8 cellular contexts compared by ENCODE assay signal in genomic region chr17:65100316-65101140, GRCh38. TPM values are rescaled to one million over a fixed set of nuclear protein-coding genes. Genes with fewer than 3 reads are reported as not detected.
DNase-seq lines count a peak whose midpoint lies in the region; ATAC-seq, FAIRE-seq and TF ChIP-seq lines count a peak whose summit lies in the region.

No MANE protein-coding gene starts in this region.

- ATAC-seq in GM19035 (IDR thresholded peaks at IDR 0.05; ENCODE audit: unreplicated experiment) (peak; percentile 68), HG03342 (IDR thresholded peaks at IDR 0.05; ENCODE audit: unreplicated experiment) (peak; percentile 71), HepG2 (peak; percentile 96)

- under 1% methylated on average over 48 of the region's 50 CpGs for WGBS in HepG2 (ENCODE audit: low lambda C conversion rate)

- in situ Hi-C loops in HepG2 (cut with HindIII; ENCODE audit: extremely low pct_ligation_motif_present, low pct_unique_long_range_greater_than_20kb), result no loop called here

- peak overlapping the region; percentile 100 for H3K4me2 ChIP-seq in HepG2 (ENCODE audit: low read depth, low read length)

- no peaks in the 10 kb centered on the region for H4K20me1 ChIP-seq in HepG2 (ENCODE audit: insufficient read depth, low read length)

- CTCF ChIA-PET in HepG2 (lab: Yijun Ruan, JAX; ENCODE audit: low intra/inter-chr PET ratio, low total read pairs), result interaction anchor here (1.5 kb wide), 1 partner anchor 139 kb away, joined by 4 read pairs; no protein-coding TSS in a partner anchor

- H2AFZ ChIP-seq in HepG2 (ENCODE audit: low read length), result peak overlapping the region; percentile 97

- H3K4me3 ChIP-seq in AG10803 (ENCODE audit: low read length), result peak overlapping the region; percentile 55
- peak overlapping the region; percentile 65 to 80 (median 73) for H3K4me3 ChIP-seq in HepG2 (replicated peaks in 1 of 3; ENCODE audit: insufficient read depth in 1 of 3, low read depth in 2 of 3, low read length in 3 of 3)

- DNase-seq in AG10803 (ENCODE audit: low read depth), result peak; percentile 68
- peak; percentile 28 for DNase-seq in NCI-H446 treated with DMSO at 0.1 percent for 48 hours (lab: John Stamatoyannopoulos, UW)
- DNase-seq in activated CD4-positive, alpha-beta T cell treated with anti-CD3 and anti-CD28 coated beads for 4 hours, result peak; percentile 79 to 84
- peak; percentile 40 for DNase-seq in dedifferentiated amniotic fluid mesenchymal stem cell (ENCODE audit: extremely low spot score)
- peak; percentile 66 for DNase-seq in HepG2 (ENCODE audit: low spot score)
- DNase-seq in stimulated activated CD4-positive, alpha-beta T cell treated with anti-CD3 and anti-CD28 coated beads, Interleukin-4, amount 100 ng/mL, for 1 hour, result peak; percentile 80

- peaks cover 12% of the 10 kb centered on the region for H3K4me1 ChIP-seq in HepG2 (ENCODE audit: insufficient read depth, low read length)

- H3K27ac ChIP-seq in HepG2 (ENCODE audit: extremely low read length, insufficient read depth, low read length), result no peak overlapping the region

- POLR2A ChIA-PET in HepG2 (lab: Yijun Ruan, JAX), result interaction anchor here (0.7 to 2.3 kb wide), 5 partner anchors 23 to 782 kb away, joined by 3 to 13 read pairs (median 3); partner anchors contain the start of gene GNA13

- peak overlapping the region; percentile 45 for H3K9ac ChIP-seq in HepG2 (ENCODE audit: insufficient read depth, low read depth, low read length)

- FAIRE-seq in HepG2 (lab: Jason Lieb, UNC), result peak; percentile 44

- H3K27me3 ChIP-seq in HepG2 (ENCODE audit: control insufficient read depth in 1 of 2, insufficient read depth in 2 of 2, low read length in 2 of 2), result peaks cover 0 to 7% of the 10 kb centered on the region in 2 experiments; a peak in 3 of 5 replicates

- 0 out of 4 replicates have a peak, but pooled peaks of 1 of the 2 experiments have one; percentile 3 for TF ChIP-seq EP300 in HepG2 (IDR thresholded peaks at IDR 0.05; ENCODE audit: low read depth in 2 of 2, low read length in 2 of 2)
- no peak for TF ChIP-seq EP300 in HepG2 (CRISPR knock-in tag; IDR thresholded peaks at IDR 0.05; ENCODE audit: borderline replicate concordance)

- H3K9me3 ChIP-seq in HepG2 (ENCODE audit: low read length), result no peaks in the 10 kb centered on the region

- H3K36me3 ChIP-seq in HepG2 (replicated peaks in 1 of 2; ENCODE audit: control insufficient read depth in 1 of 2, insufficient read depth in 2 of 2, low read length in 2 of 2), result no peaks in the 10 kb centered on the region

- intact Hi-C loops in HepG2 (cut with micrococcal nuclease; ENCODE audit: unreplicated experiment), result loop anchor here (1.0 to 5.0 kb wide), 4 partner anchors 38 to 133 kb away; no protein-coding TSS in a partner anchor

- no TSS peak for BruUV-seq in HepG2 (replicated peaks; lab: Mats Ljungman, UMichigan)

- TF ChIP-seq POLR2A in HepG2 (IDR thresholded peaks at IDR 0.05; ENCODE audit: insufficient read depth in 1 of 2, low read depth in 2 of 2, low read length in 2 of 2), result no peak

- TF ChIP-seq RAD21 in HepG2 (CRISPR knock-in tag; IDR thresholded peaks at IDR 0.05), result peak; percentile 91

- no peaks in the 10 kb centered on the region for H3K79me2 ChIP-seq in HepG2 (ENCODE audit: insufficient read depth, low read length)

- TF ChIP-seq CTCF in AG10803 (conservative IDR thresholded peaks at IDR 0.05; ENCODE audit: low read length) (peak; percentile 47), HepG2 (CRISPR knock-in tag; IDR thresholded peaks at IDR 0.05) (peak; percentile 92)

TF ChIP-seq in HepG2, 621 proteins besides CTCF, POLR2A, EP300 and RAD21 (continues in another document):
- 0 out of 2 replicates have a peak, but pooled peaks have one; percentile 16 for TF ChIP-seq FOXA3 (CRISPR knock-in tag; IDR thresholded peaks at IDR 0.05)
- peak; percentile 79 for TF ChIP-seq ZNF770 (CRISPR knock-in tag; IDR thresholded peaks at IDR 0.05)
- TF ChIP-seq ZNF34 (CRISPR knock-in tag; IDR thresholded peaks at IDR 0.05; ENCODE audit: borderline replicate concordance), result no peak
- no peak for TF ChIP-seq YEATS4 (CRISPR knock-in tag; IDR thresholded peaks at IDR 0.05; ENCODE audit: borderline replicate concordance)
- 0 out of 2 replicates have a peak, but pooled peaks have one; percentile 9 for TF ChIP-seq FOXK1 (CRISPR knock-in tag; IDR thresholded peaks at IDR 0.05; ENCODE audit: borderline replicate concordance, low read depth)
- peak; percentile 22; the same call in 1 of the 2 replicates for TF ChIP-seq CHD4 (IDR thresholded peaks at IDR 0.05; ENCODE audit: borderline replicate concordance, low read length)
- no peak for TF ChIP-seq ZNF468 (CRISPR knock-in tag; IDR thresholded peaks at IDR 0.05)
- 0 out of 2 replicates have a peak, but pooled peaks have one; percentile 26 for TF ChIP-seq TSC22D2 (CRISPR knock-in tag; IDR thresholded peaks at IDR 0.05; ENCODE audit: borderline replicate concordance)
- peak; percentile 20 for TF ChIP-seq SMC3 (IDR thresholded peaks at IDR 0.05; ENCODE audit: low read length)
- peak; percentile 83 for TF ChIP-seq HDAC1 (CRISPR knock-in tag; IDR thresholded peaks at IDR 0.05)
- no peak for TF ChIP-seq THAP11 (CRISPR knock-in tag; IDR thresholded peaks at IDR 0.05)
- no peak for TF ChIP-seq SRF (IDR thresholded peaks at IDR 0.05; ENCODE audit: low read depth, low read length)
- TF ChIP-seq MXD4 (CRISPR knock-in tag; IDR thresholded peaks at IDR 0.05), result peak; percentile 14; the same call in 1 of the 2 replicates

RNA-seq across cellular contexts. Expression of gene RGS9, which starts 36.6 kb away (rescaled TPM):
- total RNA-seq in HepG2 (2016; rRNA removed; fragmentation: Illumina TruSeq; extraction: Trizol), result 0.44 and 0.66 TPM in 2 replicates
- total RNA-seq in HepG2 (2016; cell fraction: cytosol; rRNA removed; fragmentation: Illumina TruSeq; extraction: Trizol; ENCODE audit: low read depth), result 0.62 and 2.1 TPM in 2 replicates
- total RNA-seq in HepG2 (2016; cell fraction: insoluble cytoplasmic fraction; rRNA removed; fragmentation: Illumina TruSeq; extraction: Trizol), result 0.13 and 0.37 TPM in 2 replicates
- 1.5 and 2.3 TPM in 2 replicates for total RNA-seq in HepG2 (2016; cell fraction: membrane; rRNA removed; fragmentation: Illumina TruSeq; extraction: Trizol)
- total RNA-seq in HepG2 (2016; cell fraction: nucleus; rRNA removed; fragmentation: Illumina TruSeq; extraction: Trizol), result not detected in 2 replicates
- polyA plus RNA-seq in HepG2 (2011; rRNA removed), result 0.43 and 0.74 TPM in 2 replicates
- polyA plus RNA-seq in HepG2 (2011; cell fraction: cytosol; rRNA removed), result 0.22 and 0.24 TPM in 2 replicates
- polyA plus RNA-seq in HepG2 (2011; cell fraction: nucleus; rRNA removed), result 0.06 and 0.10 TPM in 2 replicates
- 0.47 and 0.65 TPM in 2 replicates for polyA plus RNA-seq in HepG2 (2012)
- polyA plus RNA-seq in HepG2 (2016; cell fraction: cytosol; fragmentation: Illumina TruSeq; extraction: Trizol; ENCODE audit: low read depth), result 1.7 and 2.2 TPM in 2 replicates
- polyA plus RNA-seq in HepG2 (2016; cell fraction: insoluble cytoplasmic fraction; fragmentation: Illumina TruSeq; extraction: Trizol; ENCODE audit: low read depth), result 0.62 and 0.74 TPM in 2 replicates
- polyA plus RNA-seq in HepG2 (2016; cell fraction: membrane; fragmentation: Illumina TruSeq; extraction: Trizol; ENCODE audit: low read depth), result 1.2 and 1.8 TPM in 2 replicates
- 0.29 and 0.72 TPM in 2 replicates for polyA plus RNA-seq in HepG2 (2016; cell fraction: nucleus; fragmentation: Illumina TruSeq; extraction: Trizol; ENCODE audit: insufficient read depth, low read depth)
- polyA minus RNA-seq in HepG2 (2011; rRNA and poly(A)+ RNA removed; ENCODE audit: low replicate concordance), result 0.20 and 0.23 TPM in 2 replicates
- not detected in 2 replicates for polyA minus RNA-seq in HepG2 (2011; cell fraction: cytosol; rRNA and poly(A)+ RNA removed)
- 0.13 TPM in 1 of 2 replicates, not detected in the other for polyA minus RNA-seq in HepG2 (2011; cell fraction: nucleus; rRNA and poly(A)+ RNA removed)

RNA-seq across cellular contexts. Expression of gene GNA13, which starts 44.0 kb away (rescaled TPM):
- 22.9 and 45.8 TPM in 2 replicates for total RNA-seq in HepG2 (2016; rRNA removed; fragmentation: Illumina TruSeq; extraction: Trizol)
- total RNA-seq in HepG2 (2016; cell fraction: cytosol; rRNA removed; fragmentation: Illumina TruSeq; extraction: Trizol; ENCODE audit: low read depth), result 8.3 and 10.6 TPM in 2 replicates
- 22.8 and 43.0 TPM in 2 replicates for total RNA-seq in HepG2 (2016; cell fraction: insoluble cytoplasmic fraction; rRNA removed; fragmentation: Illumina TruSeq; extraction: Trizol)
- 30.7 and 34.7 TPM in 2 replicates for total RNA-seq in HepG2 (2016; cell fraction: membrane; rRNA removed; fragmentation: Illumina TruSeq; extraction: Trizol)
- total RNA-seq in HepG2 (2016; cell fraction: nucleus; rRNA removed; fragmentation: Illumina TruSeq; extraction: Trizol), result 21.1 and 24.0 TPM in 2 replicates
- 23.7 and 31.0 TPM in 2 replicates for polyA plus RNA-seq in HepG2 (2011; rRNA removed)
- polyA plus RNA-seq in HepG2 (2011; cell fraction: cytosol; rRNA removed), result 13.2 and 21.5 TPM in 2 replicates
- polyA plus RNA-seq in HepG2 (2011; cell fraction: nucleus; rRNA removed), result 10.2 and 12.4 TPM in 2 replicates
- polyA plus RNA-seq in HepG2 (2012), result 26.8 and 27.3 TPM in 2 replicates
- 3.4 and 3.6 TPM in 2 replicates for polyA plus RNA-seq in HepG2 (2016; cell fraction: cytosol; fragmentation: Illumina TruSeq; extraction: Trizol; ENCODE audit: low read depth)
- polyA plus RNA-seq in HepG2 (2016; cell fraction: insoluble cytoplasmic fraction; fragmentation: Illumina TruSeq; extraction: Trizol; ENCODE audit: low read depth), result 41.0 and 43.8 TPM in 2 replicates
- 18.5 and 20.3 TPM in 2 replicates for polyA plus RNA-seq in HepG2 (2016; cell fraction: membrane; fragmentation: Illumina TruSeq; extraction: Trizol; ENCODE audit: low read depth)
- 24.4 and 25.6 TPM in 2 replicates for polyA plus RNA-seq in HepG2 (2016; cell fraction: nucleus; fragmentation: Illumina TruSeq; extraction: Trizol; ENCODE audit: insufficient read depth, low read depth)
- polyA minus RNA-seq in HepG2 (2011; rRNA and poly(A)+ RNA removed; ENCODE audit: low replicate concordance), result 21.9 and 29.7 TPM in 2 replicates
- 37.8 and 38.8 TPM in 2 replicates for polyA minus RNA-seq in HepG2 (2011; cell fraction: cytosol; rRNA and poly(A)+ RNA removed)
- 37.3 and 39.9 TPM in 2 replicates for polyA minus RNA-seq in HepG2 (2011; cell fraction: nucleus; rRNA and poly(A)+ RNA removed)

Comparison
In these comparisons a context has a peak if more than half of its experiments do, and no peak if none do; other contexts are left out.
1. DNase-seq: peak in every context shown above with its lines; median percentile 82 in activated CD4-positive, alpha-beta T cell treated with anti-CD3 and anti-CD28 coated beads for 4 hours; 80 in stimulated activated CD4-positive, alpha-beta T cell treated with anti-CD3 and anti-CD28 coated beads, Interleukin-4, amount 100 ng/mL, for 1 hour; 68 in AG10803; 66 in HepG2; 40 in dedifferentiated amniotic fluid mesenchymal stem cell; 28 in NCI-H446 treated with DMSO at 0.1 percent for 48 hours.